ENCODE assay signal across 27 cellular contexts in genomic region chr10:101331960-101332359, GRCh38. TPM values are rescaled to one million over a fixed set of nuclear protein-coding genes. Genes with fewer than 3 reads are reported as not detected.
DNase-seq lines count a peak whose midpoint lies in the region; ATAC-seq, FAIRE-seq and TF ChIP-seq lines count a peak whose summit lies in the region.
"Had no signal": no experiment of that assay in that cellular context is flagged by ENCODE, and none has a peak within 500 bp of the region (broad histone marks: within the 10 kb centered on the region; RNA-seq: fewer than 3 reads in every experiment).

No MANE protein-coding gene starts in this region.

- peak; percentile 59 to 68; a peak in 3 of 6 replicates for ATAC-seq in A549
- ATAC-seq in GM21423 (IDR thresholded peaks at IDR 0.05; ENCODE audit: unreplicated experiment), result no peak
- ATAC-seq: GM12878; heart right ventricle; K562; natural killer cell treated with Interleukin-12 subunit alpha and Interleukin-12 subunit beta and Interleukin-15 and Interleukin-18, amount 100 ng/mL, for 72 hours; sciatic nerve had no signal

- TF ChIP-seq CTCF in A549 (IDR thresholded peaks at IDR 0.05) (no peak), HFFc6 (IDR thresholded peaks at IDR 0.05) (no peak)

- H3K4me3 ChIP-seq in A549, result no peak overlapping the region
- H3K4me3 ChIP-seq: GM12878, heart right ventricle, K562, SJSA1 had no signal

- CTCF ChIA-PET in A549 (lab: Yijun Ruan, JAX), result interaction anchor here (1.0 to 2.2 kb wide), 4 partner anchors 26 to 135 kb away, joined by 3 to 6 read pairs (median 3); no protein-coding TSS in a partner anchor

- 22% methylated on average over 2 of the region's 2 CpGs for WGBS in A549 (ENCODE audit: missing lambda C conversion rate)

- POLR2A ChIA-PET in A549 (lab: Yijun Ruan, JAX), result no interaction called here

- no peak for TF ChIP-seq EP300 in A549 (IDR thresholded peaks at IDR 0.05)

- H3K4me2 ChIP-seq in A549, result no peak overlapping the region

- no peak overlapping the region for H3K27ac ChIP-seq in A549
- H3K27ac ChIP-seq: heart right ventricle, parathyroid adenoma, SJSA1 had no signal

- H3K4me3 Mint-ChIP-seq in HFFc6 (no peak overlapping the region), immature natural killer cell (no peak overlapping the region)
- H3K4me3 Mint-ChIP-seq: CD4-positive, CD25-positive, alpha-beta regulatory T cell; natural killer cell treated with Interleukin-12 subunit alpha and Interleukin-12 subunit beta and Interleukin-15 and Interleukin-18, amount 100 ng/mL, for 72 hours; T-helper 1 cell treated with Interleukin-12 subunit alpha and Interleukin-12 subunit beta and Interleukin-4 antibody, amounts not matched to agents 30 μg/mL and 1 μg/mL, for 36 hours had no signal

- H3K27me3 Mint-ChIP-seq in HFFc6 (ENCODE audit: insufficient read depth), result peaks cover 36% of the 10 kb centered on the region
- peaks cover 3 to 4% (median 3%) of the 10 kb centered on the region in 3 donors for H3K27me3 Mint-ChIP-seq in immature natural killer cell (ENCODE audit: low read depth in 3 of 3)

- no peaks in the 10 kb centered on the region for H3K9me3 ChIP-seq in A549
- H3K9me3 ChIP-seq: heart right ventricle, SJSA1 had no signal

- H3K27ac Mint-ChIP-seq in HFFc6 (no peak overlapping the region), immature natural killer cell (no peak overlapping the region)
- H3K27ac Mint-ChIP-seq: activated T-helper 2 cell treated with anti-CD3 and anti-CD28 coated beads, Interferon-gamma antibody, Interleukin-2, Interleukin-4, amounts not matched to agents 10 μg/mL and 5 μg/mL and 100 μg/mL, durations not matched to agents 14 hours and 24 hours and 36 hours; CD4-positive, CD25-positive, alpha-beta regulatory T cell; natural killer cell treated with Interleukin-12 subunit alpha and Interleukin-12 subunit beta and Interleukin-15 and Interleukin-18, amount 100 ng/mL, for 72 hours; T-helper 1 cell treated with Interleukin-12 subunit alpha and Interleukin-12 subunit beta and Interleukin-4 antibody, amounts not matched to agents 30 μg/mL and 1 μg/mL, for 36 hours had no signal

- no peak for TF ChIP-seq POLR2A in A549 (IDR thresholded peaks at IDR 0.05; ENCODE audit: low read length)

- H3K4me1 Mint-ChIP-seq in HFFc6 (ENCODE audit: low read depth), result peaks cover 10% of the 10 kb centered on the region; the same call in 1 of the 2 replicates
- no peaks in the 10 kb centered on the region for H3K4me1 Mint-ChIP-seq in immature natural killer cell
- H3K4me1 Mint-ChIP-seq: CD4-positive, CD25-positive, alpha-beta regulatory T cell had no signal

- no peak for TF ChIP-seq RAD21 in A549 (conservative IDR thresholded peaks at IDR 0.05 in 1 of 2, IDR thresholded peaks at IDR 0.05 in 1 of 2)

- H3K9me3 Mint-ChIP-seq in HFFc6 (peaks cover 2% of the 10 kb centered on the region), immature natural killer cell (no peaks in the 10 kb centered on the region)
- H3K9me3 Mint-ChIP-seq: activated T-helper 2 cell treated with anti-CD3 and anti-CD28 coated beads, Interferon-gamma antibody, Interleukin-2, Interleukin-4, amounts not matched to agents 10 μg/mL and 5 μg/mL and 100 μg/mL, durations not matched to agents 14 hours and 24 hours and 36 hours; CD4-positive, CD25-positive, alpha-beta regulatory T cell; natural killer cell treated with Interleukin-12 subunit alpha and Interleukin-12 subunit beta and Interleukin-15 and Interleukin-18, amount 100 ng/mL, for 72 hours; T-helper 1 cell treated with Interleukin-12 subunit alpha and Interleukin-12 subunit beta and Interleukin-4 antibody, amounts not matched to agents 30 μg/mL and 1 μg/mL, for 36 hours had no signal

- FAIRE-seq in A549 (lab: Jason Lieb, UNC), result no peak
- FAIRE-seq: GM12878, K562, urothelium cell line had no signal

- DNase-seq in A549 (ENCODE audit: low read depth in 1 of 2, low spot score in 1 of 2) (no peak), HT1080 (ENCODE audit: low read depth) (peak; percentile 62), SW480 (ENCODE audit: low spot score) (peak; percentile 13), glomerular visceral epithelial cell (ENCODE audit: extremely low spot score) (peak; percentile 28), AG08396 (ENCODE audit: low spot score) (no peak), HFFc6 (no peak), immature natural killer cell (no peak)
- DNase-seq: activated CD4-positive, alpha-beta T cell treated with anti-CD3 and anti-CD28 coated beads, Interleukin-2, amount 50 U/mL, for 4 hours; activated CD8-positive, alpha-beta memory T cell treated with anti-CD3 and anti-CD28 coated beads, Interleukin-2, amount 50 U/mL, for 4 hours; CD4-positive, CD25-positive, alpha-beta regulatory T cell; DMS153; heart right ventricle; mesendoderm; MV-4-11; NCI-H187 treated with DMSO at 0.1 percent for 48 hours; NCI-H345; substantia nigra had no signal

- H3K4me1 ChIP-seq in A549, result no peaks in the 10 kb centered on the region
- H3K4me1 ChIP-seq: heart right ventricle, parathyroid adenoma, SJSA1 had no signal

- H3K36me3 Mint-ChIP-seq in HFFc6 (ENCODE audit: low read depth), result no peaks in the 10 kb centered on the region
- H3K36me3 Mint-ChIP-seq in immature natural killer cell, result no peaks in the 10 kb centered on the region
- H3K36me3 Mint-ChIP-seq: CD4-positive, CD25-positive, alpha-beta regulatory T cell; natural killer cell treated with Interleukin-12 subunit alpha and Interleukin-12 subunit beta and Interleukin-15 and Interleukin-18, amount 100 ng/mL, for 72 hours had no signal

TF ChIP-seq in A549, 52 proteins besides CTCF, POLR2A, EP300 and RAD21:
- TF ChIP-seq KDM5A (IDR thresholded peaks at IDR 0.05) (no peak), ESRRA (IDR thresholded peaks at IDR 0.05; ENCODE audit: borderline replicate concordance, low read length) (no peak), EHMT2 (IDR thresholded peaks at IDR 0.05; ENCODE audit: low read depth) (no peak), HMGXB4 (CRISPR knock-in tag; IDR thresholded peaks at IDR 0.05; ENCODE audit: borderline replicate concordance) (no peak), HOXA7 (CRISPR knock-in tag; IDR thresholded peaks at IDR 0.05) (no peak), FOSB (CRISPR knock-in tag; IDR thresholded peaks at IDR 0.05) (no peak), ZSCAN20 (CRISPR knock-in tag; IDR thresholded peaks at IDR 0.05) (no peak), BHLHE40 (IDR thresholded peaks at IDR 0.05; ENCODE audit: low read depth, low read length) (no peak), NFE2L2 (conservative IDR thresholded peaks at IDR 0.05; ENCODE audit: low read length) (no peak), TFCP2L1 (CRISPR knock-in tag; IDR thresholded peaks at IDR 0.05) (no peak), ZNF302 (CRISPR knock-in tag; IDR thresholded peaks at IDR 0.05) (no peak), HES2 (IDR thresholded peaks at IDR 0.05) (no peak), USF2 (IDR thresholded peaks at IDR 0.05) (no peak), MAFK (IDR thresholded peaks at IDR 0.05; ENCODE audit: partially characterized antibody) (no peak), CEBPB (IDR thresholded peaks at IDR 0.05) (no peak), SREBF2 (IDR thresholded peaks at IDR 0.05) (no peak), SMC3 (IDR thresholded peaks at IDR 0.05) (no peak), CBX2 (IDR thresholded peaks at IDR 0.05; ENCODE audit: borderline replicate concordance, low read depth) (no peak), NPAS2 (CRISPR knock-in tag; IDR thresholded peaks at IDR 0.05; ENCODE audit: borderline replicate concordance) (no peak)

RNA-seq across cellular contexts. Expression of gene BTRC, which starts 22.0 kb away (rescaled TPM):
- polyA plus RNA-seq in A549 (2011; rRNA removed) (15.6 and 23.1 TPM in 2 replicates), A549 (2017; fragmentation: RNase III; extraction: RNeasy Plus Mini Kit Qiagen cat#74134 plus additional on column Dnase treatment) (7.4 to 8.0 TPM (median 7.8 TPM) in 3 replicates), immature natural killer cell (1 to 10 TPM; 3.7 to 9.0 (median 7.4) TPM)
- polyA plus RNA-seq in A549 (2012; cell fraction: cytosol; rRNA removed), result 3.7 and 4.1 TPM in 2 replicates
- 4.4 and 6.8 TPM in 2 replicates for polyA plus RNA-seq in A549 (2012; cell fraction: nucleus; rRNA removed)
- polyA minus RNA-seq in A549 (2011; rRNA and poly(A)+ RNA removed), result 17.9 and 21.4 TPM in 2 replicates
- total RNA-seq in HT1080 (2014; rRNA removed; shearing (Covaris generic)), result 6.2 and 6.4 TPM in 2 replicates
- polyA plus RNA-seq in HT1080 (2015; cell fraction: cytosol; rRNA removed), result 6.4 and 7.2 TPM in 2 replicates
- 9.3 and 10.1 TPM in 2 replicates for polyA plus RNA-seq in HT1080 (2015; cell fraction: nucleus; rRNA removed)
- total RNA-seq in HFFc6 (2021; fragmentation: NEBNext Ultra II Directional; extraction: Animal tissue kit (Norgen Biotek cat#: 25700)), result 10 to 100 TPM; 22.3 to 27.9 (median 24.5) TPM

Comparison
In these comparisons a context has a peak if more than half of its experiments do, and no peak if none do; other contexts are left out.
1. DNase-seq: peak in HT1080 (single experiment), SW480 (single experiment) and glomerular visceral epithelial cell (single experiment); none in A549 (0 of 2), AG08396 (single experiment), HFFc6 (single experiment) and immature natural killer cell (0 of 3).